In genomic region chr1:45543599-45544417, GRCh38 we compare ENCODE assay signal across 1 cellular context.
TF ChIP-seq lines count a peak whose summit lies in the region.

No MANE protein-coding gene starts in this region.

TF ChIP-seq in GM12878, 131 proteins besides CTCF, POLR2A, EP300 and RAD21 (continued from another document and continues in another):
- TF ChIP-seq ZBTB11 (CRISPR knock-in tag; IDR thresholded peaks at IDR 0.05) = no peak
- TF ChIP-seq HCFC1 (IDR thresholded peaks at IDR 0.05; ENCODE audit: low read length) = no peak
- TF ChIP-seq NR2F1 (conservative IDR thresholded peaks at IDR 0.05) = peak; percentile 48
- peak; percentile 24; the same call in 1 of the 2 replicates for TF ChIP-seq BACH1 (IDR thresholded peaks at IDR 0.05; ENCODE audit: borderline replicate concordance)
- TF ChIP-seq PKNOX1 (IDR thresholded peaks at IDR 0.05) = peak; percentile 84
- TF ChIP-seq BRCA1 (IDR thresholded peaks at IDR 0.05; ENCODE audit: low read depth, low read length) = no peak
- no peak for TF ChIP-seq ZZZ3 (IDR thresholded peaks at IDR 0.05; ENCODE audit: control insufficient read depth, insufficient read length, low read depth)
- TF ChIP-seq CHD4 (IDR thresholded peaks at IDR 0.05) = no peak
- TF ChIP-seq RFX5 (IDR thresholded peaks at IDR 0.05; ENCODE audit: low read depth, low read length) = no peak
- no peak for TF ChIP-seq KLF5 (IDR thresholded peaks at IDR 0.05; ENCODE audit: partially characterized antibody)
- TF ChIP-seq POLR2AphosphoS2 (IDR thresholded peaks at IDR 0.05; ENCODE audit: low read depth, low read length) = no peak
- no peak for TF ChIP-seq WRNIP1 (IDR thresholded peaks at IDR 0.05; ENCODE audit: borderline replicate concordance, low read depth, low read length)
- peak; percentile 100 for TF ChIP-seq EED (IDR thresholded peaks at IDR 0.05; ENCODE audit: low read depth)
- no peak for TF ChIP-seq HDAC2 (IDR thresholded peaks at IDR 0.05)
- TF ChIP-seq YBX1 (IDR thresholded peaks at IDR 0.05) = no peak
- TF ChIP-seq ZNF217 (IDR thresholded peaks at IDR 0.05) = no peak
- peak; percentile 54; the same call in 1 of the 2 replicates for TF ChIP-seq NKRF (conservative IDR thresholded peaks at IDR 0.05)
- peak; percentile 83 for TF ChIP-seq ATF7 (IDR thresholded peaks at IDR 0.05; ENCODE audit: low read depth)
- TF ChIP-seq IRF5 (IDR thresholded peaks at IDR 0.05; ENCODE audit: borderline replicate concordance) = no peak
- TF ChIP-seq SUZ12 (IDR thresholded peaks at IDR 0.05; ENCODE audit: unreplicated experiment) = no peak
- TF ChIP-seq NR2C1 (IDR thresholded peaks at IDR 0.05) = no peak
- no peak for TF ChIP-seq ATF3 (IDR thresholded peaks at IDR 0.05; ENCODE audit: borderline replicate concordance, extremely low read depth, low read depth, low read length)
- peak; percentile 93 for TF ChIP-seq MYB (IDR thresholded peaks at IDR 0.05; ENCODE audit: borderline replicate concordance, low read depth, low read length)
- no peak for TF ChIP-seq TCF7 (IDR thresholded peaks at IDR 0.05; ENCODE audit: borderline replicate concordance)
- peak; percentile 57; the same call in 1 of the 3 replicates for TF ChIP-seq POU2F2 (IDR thresholded peaks at IDR 0.05; ENCODE audit: borderline replicate concordance, low read depth, low read length)
- no peak for TF ChIP-seq MAX (IDR thresholded peaks at IDR 0.05; ENCODE audit: low read depth, low read length)
- no peak for TF ChIP-seq SMAD5 (IDR thresholded peaks at IDR 0.05; ENCODE audit: low read depth)
- peak; percentile 59 for TF ChIP-seq ZNF687 (IDR thresholded peaks at IDR 0.05)
- no peak for TF ChIP-seq PRDM15 (CRISPR knock-in tag; IDR thresholded peaks at IDR 0.05)
- TF ChIP-seq NRF1 (conservative IDR thresholded peaks at IDR 0.05; ENCODE audit: low read depth, low read length) = no peak
- peak; percentile 99 for TF ChIP-seq IKZF1 (conservative IDR thresholded peaks at IDR 0.05)
- TF ChIP-seq RELA (IDR thresholded peaks at IDR 0.05; ENCODE audit: borderline replicate concordance, partially characterized antibody) = peak; percentile 98
- TF ChIP-seq JUNB (IDR thresholded peaks at IDR 0.05) = peak; percentile 69; the same call in 1 of the 2 replicates
- TF ChIP-seq BCL3 (IDR thresholded peaks at IDR 0.05; ENCODE audit: borderline replicate concordance, insufficient read depth, low read depth, low read length, poor library complexity, severe bottlenecking) = peak; percentile 80
- TF ChIP-seq RELB (IDR thresholded peaks at IDR 0.05; ENCODE audit: low read depth) = peak; percentile 98
- peak; percentile 96 for TF ChIP-seq DPF2 (IDR thresholded peaks at IDR 0.05)
- no peak for TF ChIP-seq SRF (IDR thresholded peaks at IDR 0.05; ENCODE audit: low read depth in 2 of 2, low read length in 2 of 2)
- TF ChIP-seq TBL1XR1 (IDR thresholded peaks at IDR 0.05; ENCODE audit: low read depth, low read length) = peak; percentile 88; the same call in 1 of the 2 replicates
- TF ChIP-seq ATF2 (IDR thresholded peaks at IDR 0.05; ENCODE audit: low read length) = peak; percentile 46; the same call in 1 of the 2 replicates
- TF ChIP-seq TAF1 (IDR thresholded peaks at IDR 0.05; ENCODE audit: borderline replicate concordance, low read depth, low read length) = no peak
